9 cellular contexts compared by ENCODE assay signal in genomic region chr17:42118545-42118944, GRCh38. TPM values are rescaled to one million over a fixed set of nuclear protein-coding genes. Genes with fewer than 3 reads are reported as not detected.
A peak's percentile ranks its signal among the peaks of the same experiment; 100 is the strongest.
DNase-seq lines count a peak whose midpoint lies in the region; ATAC-seq and TF ChIP-seq lines count a peak whose summit lies in the region.
"Had no signal": no experiment of that assay in that cellular context is flagged by ENCODE, and none has a peak within 500 bp of the region (broad histone marks: within the 10 kb centered on the region; RNA-seq: fewer than 3 reads in every experiment).

No MANE protein-coding gene starts in this region.

- CTCF ChIA-PET in activated naive CD4-positive, alpha-beta T cell treated with anti-CD3 and anti-CD28 coated beads for 36 hours (lab: Charles Lee), result interaction anchor here (0.6 to 5.6 kb wide), 19 partner anchors 10 to 285 kb away, joined by 3 to 29 read pairs (median 4); partner anchors contain the start of genes CNP, DNAJC7 and KCNH4

- peaks cover 39% of the 10 kb centered on the region for H3K36me3 Mint-ChIP-seq in activated naive CD4-positive, alpha-beta T cell treated with anti-CD3 and anti-CD28 coated beads for 36 hours (ENCODE audit: low read depth)

- peak overlapping the region; percentile 10 for H3K4me3 Mint-ChIP-seq in activated naive CD4-positive, alpha-beta T cell treated with anti-CD3 and anti-CD28 coated beads for 36 hours

- no peak overlapping the region for H3K27ac ChIP-seq in cardiac muscle cell
- H3K27ac ChIP-seq in lower lobe of right lung, result no peak overlapping the region

- peak overlapping the region; percentile 14 for H3K27ac Mint-ChIP-seq in activated naive CD4-positive, alpha-beta T cell treated with anti-CD3 and anti-CD28 coated beads for 36 hours

- intact Hi-C loops in Right ventricle myocardium superior (cut with DNase I) (loop anchor here (5.0 kb wide), 3 partner anchors 64 to 151 kb away; partner anchors contain the start of genes CNP and KCNH4), lower lobe of right lung (cut with DNase I) (loop anchor here (10.0 kb wide), 1 partner anchor 154 kb away; the partner anchor contains the start of gene CNP)
- intact Hi-C loops in activated naive CD4-positive, alpha-beta T cell treated with anti-CD3 and anti-CD28 coated beads for 36 hours (cut with micrococcal nuclease), result loop anchor here (1.0 to 10.0 kb wide), 4 partner anchors 63 to 406 kb away; partner anchors contain the start of genes ACLY and KCNH4

- H3K9me3 ChIP-seq in cardiac muscle cell (ENCODE audit: low read depth), result no peaks in the 10 kb centered on the region
- H3K9me3 ChIP-seq in lower lobe of right lung, result no peaks in the 10 kb centered on the region
- H3K9me3 ChIP-seq in MG63, result no peaks in the 10 kb centered on the region

- no peaks in the 10 kb centered on the region for H3K27me3 Mint-ChIP-seq in activated naive CD4-positive, alpha-beta T cell treated with anti-CD3 and anti-CD28 coated beads for 36 hours (ENCODE audit: low read depth)

- DNase-seq in cardiac muscle cell (ENCODE audit: low read depth in 1 of 2, low spot score in 1 of 2) (peak in 1 of 2 donors; percentile 32), Right ventricle myocardium superior (no peak), NCI-H748 (lab: John Stamatoyannopoulos, UW; ENCODE audit: unreplicated experiment) (peak; percentile 30), lower lobe of right lung (no peak), MG63 (no peak)
- DNase-seq in activated naive CD4-positive, alpha-beta T cell treated with anti-CD3 and anti-CD28 coated beads for 36 hours, result peak; percentile 71

- TF ChIP-seq CTCF in cardiac muscle cell (IDR thresholded peaks at IDR 0.05; ENCODE audit: low read depth, low read length) (peak; percentile 52), lower lobe of right lung (IDR thresholded peaks at IDR 0.05) (peak; percentile 46)

- ATAC-seq in Right ventricle myocardium superior (ENCODE audit: poor library complexity), result no peak
- no peak for ATAC-seq in lower lobe of right lung
- no peak for ATAC-seq in HG02840 (IDR thresholded peaks at IDR 0.05; ENCODE audit: low FRiP score, unreplicated experiment)
- ATAC-seq in HG02973 (IDR thresholded peaks at IDR 0.05; ENCODE audit: unreplicated experiment), result no peak

- H3K4me1 Mint-ChIP-seq in activated naive CD4-positive, alpha-beta T cell treated with anti-CD3 and anti-CD28 coated beads for 36 hours (ENCODE audit: low read depth), result peaks cover 28% of the 10 kb centered on the region

- H3K4me3 ChIP-seq in cardiac muscle cell, result no peak overlapping the region
- no peak overlapping the region for H3K4me3 ChIP-seq in lower lobe of right lung
- no peak overlapping the region for H3K4me3 ChIP-seq in MG63

- H3K9me3 Mint-ChIP-seq in activated naive CD4-positive, alpha-beta T cell treated with anti-CD3 and anti-CD28 coated beads for 36 hours, result no peaks in the 10 kb centered on the region

- H3K4me1 ChIP-seq in cardiac muscle cell (ENCODE audit: low read depth) (no peaks in the 10 kb centered on the region), lower lobe of right lung (peaks cover 33% of the 10 kb centered on the region)

- no peaks in the 10 kb centered on the region for H3K27me3 ChIP-seq in cardiac muscle cell
- no peaks in the 10 kb centered on the region for H3K27me3 ChIP-seq in lower lobe of right lung (ENCODE audit: low read depth)
- H3K27me3 ChIP-seq in MG63, result no peaks in the 10 kb centered on the region

- peaks cover 10% of the 10 kb centered on the region for H3K36me3 ChIP-seq in cardiac muscle cell
- H3K36me3 ChIP-seq in lower lobe of right lung, result peaks cover 30% of the 10 kb centered on the region
- H3K36me3 ChIP-seq in MG63, result peaks cover 67% of the 10 kb centered on the region

RNA-seq across cellular contexts. Expression of gene KAT2A, which starts 2.6 kb away (rescaled TPM):
- 38.2 and 76.9 TPM in 2 replicates for total RNA-seq in cardiac muscle cell
- 89.0 and 121 TPM in 2 replicates for polyA plus RNA-seq in cardiac muscle cell
- 22.6 TPM for total RNA-seq in Right ventricle myocardium superior
- total RNA-seq in activated naive CD4-positive, alpha-beta T cell treated with anti-CD3 and anti-CD28 coated beads for 36 hours, result 10 to 100 TPM; 57.3 to 59.0 TPM
- 41.6 TPM for total RNA-seq in lower lobe of right lung
- total RNA-seq in MG63 (2014; rRNA removed; shearing (Covaris generic); ENCODE audit: low replicate concordance), result 30.5 and 47.4 TPM in 2 replicates

RNA-seq across cellular contexts. Expression of gene HSPB9, which starts 4.1 kb away (rescaled TPM):
- total RNA-seq in cardiac muscle cell (0.06 and 0.67 TPM in 2 replicates), Right ventricle myocardium superior (0.11 TPM), lower lobe of right lung (not detected)
- polyA plus RNA-seq in cardiac muscle cell, result 0.51 and 0.52 TPM in 2 replicates
- total RNA-seq in activated naive CD4-positive, alpha-beta T cell treated with anti-CD3 and anti-CD28 coated beads for 36 hours, result not detected
- not detected in 2 replicates for total RNA-seq in MG63 (2014; rRNA removed; shearing (Covaris generic); ENCODE audit: low replicate concordance)
- total RNA-seq: subcutaneous adipose tissue had no signal

RNA-seq across cellular contexts. Expression of gene DHX58, which starts 6.0 kb away (rescaled TPM):
- total RNA-seq in cardiac muscle cell (0.42 and 1.2 TPM in 2 replicates), Right ventricle myocardium superior (2.5 TPM), lower lobe of right lung (40.4 TPM)
- not detected in 2 replicates for polyA plus RNA-seq in cardiac muscle cell
- total RNA-seq in activated naive CD4-positive, alpha-beta T cell treated with anti-CD3 and anti-CD28 coated beads for 36 hours, result 10 to 100 TPM; 44.4 to 46.3 TPM
- 1.0 and 3.2 TPM in 2 replicates for total RNA-seq in MG63 (2014; rRNA removed; shearing (Covaris generic); ENCODE audit: low replicate concordance)

RNA-seq across cellular contexts. Expression of gene ZNF385C, which starts 20.3 kb away (rescaled TPM):
- 1.7 and 2.1 TPM in 2 replicates for total RNA-seq in cardiac muscle cell
- 3.0 and 3.9 TPM in 2 replicates for polyA plus RNA-seq in cardiac muscle cell
- 0.16 TPM for total RNA-seq in Right ventricle myocardium superior
- under 1 TPM; 0.36 to 0.77 TPM for total RNA-seq in activated naive CD4-positive, alpha-beta T cell treated with anti-CD3 and anti-CD28 coated beads for 36 hours
- total RNA-seq in lower lobe of right lung, result 1.2 TPM
- not detected in 2 replicates for total RNA-seq in MG63 (2014; rRNA removed; shearing (Covaris generic); ENCODE audit: low replicate concordance)

RNA-seq across cellular contexts. Expression of gene RAB5C, which starts 36.2 kb away (rescaled TPM):
- total RNA-seq in cardiac muscle cell (41.8 and 53.8 TPM in 2 replicates), Right ventricle myocardium superior (38.6 TPM), lower lobe of right lung (153 TPM)
- polyA plus RNA-seq in cardiac muscle cell, result 44.8 and 65.1 TPM in 2 replicates
- 10 to 100 TPM; 32.5 to 36.6 TPM for total RNA-seq in activated naive CD4-positive, alpha-beta T cell treated with anti-CD3 and anti-CD28 coated beads for 36 hours
- total RNA-seq in MG63 (2014; rRNA removed; shearing (Covaris generic); ENCODE audit: low replicate concordance), result 125 and 198 TPM in 2 replicates

Comparison
In these comparisons a context has a peak if more than half of its experiments do, and no peak if none do; other contexts are left out.
1. DNase-seq: peak in NCI-H748 (single experiment) and activated naive CD4-positive, alpha-beta T cell treated with anti-CD3 and anti-CD28 coated beads for 36 hours (single experiment); none in Right ventricle myocardium superior (single experiment), lower lobe of right lung (single experiment) and MG63 (single experiment).